Comparison of ENCODE assay signal across 26 cellular contexts in the genomic region with DNA sequence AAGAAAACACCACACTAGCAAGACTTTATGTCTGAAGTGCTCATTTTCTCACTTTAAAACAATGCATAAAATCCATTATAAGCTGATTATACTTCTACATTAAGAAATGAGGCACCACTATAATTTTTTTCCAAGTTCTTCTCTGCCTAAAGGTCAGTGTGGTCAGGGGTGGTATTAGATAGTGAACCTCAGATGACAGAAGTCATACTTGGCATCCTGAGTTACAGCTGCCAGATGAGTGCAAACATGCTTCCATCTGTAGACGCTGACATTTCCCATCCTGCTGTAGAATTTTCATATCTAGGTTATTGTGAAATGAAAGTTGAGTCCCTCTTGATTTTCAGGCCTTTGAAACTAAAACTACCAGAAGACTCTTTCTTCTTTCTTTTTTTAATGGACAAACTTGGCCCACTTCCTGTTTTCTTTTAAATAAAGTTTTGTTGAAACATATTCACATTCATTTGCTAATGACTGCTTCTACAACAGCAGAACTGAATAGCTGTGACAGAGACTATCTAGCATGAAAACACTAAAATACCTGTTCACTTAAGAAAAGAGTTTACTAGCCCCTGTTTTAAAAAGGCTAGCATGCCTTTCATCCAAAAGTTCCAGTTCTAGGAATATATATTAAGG.
"Had no signal": no experiment of that assay in that cellular context is flagged by ENCODE, and none has a peak within 500 bp of the region (broad histone marks: within the 10 kb centered on the region; RNA-seq: fewer than 3 reads in every experiment).

No MANE protein-coding gene starts in this region.

- DNase-seq: activated CD4-positive, alpha-beta T cell treated with anti-CD3 and anti-CD28 coated beads for 4 hours; activated CD8-positive, alpha-beta memory T cell treated with anti-CD3 and anti-CD28 coated beads, Interleukin-2, amount 50 U/mL, for 4 hours; activated CD8-positive, alpha-beta T cell treated with anti-CD3 and anti-CD28 coated beads for 36 hours; activated naive CD4-positive, alpha-beta T cell treated with anti-CD3 and anti-CD28 coated beads, Interleukin-2, amount 50 U/mL, for 16 hours; activated naive CD8-positive, alpha-beta T cell treated with anti-CD3 and anti-CD28 coated beads, Interleukin-2, amount 10 ng/mL, durations not matched to agents 7 days and 5 days; activated T-cell treated with anti-CD3 and anti-CD28 coated beads, Interleukin-2, amount 50 U/mL, for 72 hours; adrenal gland; aorta; caudate nucleus; KG1; NCI-H1092; NCI-H1417 treated with DMSO at 0.1 percent for 48 hours; NCI-H1694; NCI-H2029; NCI-H2107; NCI-H2171 treated with DMSO at 0.1 percent for 48 hours; NCI-H226; NCI-H526; NCI-H774; NK-92 treated with Interleukin-12 subunit alpha and Interleukin-12 subunit beta, amount 100 ng/mL, for 24 hours; PC-9; SHP77 treated with DMSO at 0.1 percent for 48 hours; T-helper 17 cell; T-helper 9 cell had no signal

- H2AFZ ChIP-seq: PC-9 had no signal

- H3K27me3 ChIP-seq: adrenal gland, breast epithelium had no signal

- H3K27ac Mint-ChIP-seq: activated CD8-positive, alpha-beta T cell treated with anti-CD3 and anti-CD28 coated beads for 36 hours; activated naive CD8-positive, alpha-beta T cell treated with anti-CD3 and anti-CD28 coated beads, Interleukin-2, amount 10 ng/mL, durations not matched to agents 7 days and 5 days; activated T-cell treated with anti-CD3 and anti-CD28 coated beads, Interleukin-2, amount 50 U/mL, for 72 hours; T-helper 17 cell had no signal

- H3K27ac ChIP-seq: adrenal gland, breast epithelium, PC-9 had no signal

- H3K4me2 ChIP-seq: PC-9 had no signal

- H3K36me3 Mint-ChIP-seq: activated naive CD8-positive, alpha-beta T cell treated with anti-CD3 and anti-CD28 coated beads, Interleukin-2, amount 10 ng/mL, durations not matched to agents 7 days and 5 days had no signal

- H3K4me3 Mint-ChIP-seq: activated CD8-positive, alpha-beta T cell treated with anti-CD3 and anti-CD28 coated beads for 36 hours; activated naive CD8-positive, alpha-beta T cell treated with anti-CD3 and anti-CD28 coated beads, Interleukin-2, amount 10 ng/mL, durations not matched to agents 7 days and 5 days; activated T-cell treated with anti-CD3 and anti-CD28 coated beads, Interleukin-2, amount 50 U/mL, for 72 hours; T-helper 17 cell had no signal

- H3K9me3 ChIP-seq: adrenal gland, breast epithelium had no signal

- H3K4me3 ChIP-seq: adrenal gland, breast epithelium, PC-9 had no signal

- H3K36me3 ChIP-seq: adrenal gland, breast epithelium had no signal

- H3K4me1 Mint-ChIP-seq: activated naive CD8-positive, alpha-beta T cell treated with anti-CD3 and anti-CD28 coated beads, Interleukin-2, amount 10 ng/mL, durations not matched to agents 7 days and 5 days; T-helper 17 cell had no signal

- H3K27me3 Mint-ChIP-seq: activated CD8-positive, alpha-beta T cell treated with anti-CD3 and anti-CD28 coated beads for 36 hours; activated naive CD8-positive, alpha-beta T cell treated with anti-CD3 and anti-CD28 coated beads, Interleukin-2, amount 10 ng/mL, durations not matched to agents 7 days and 5 days; T-helper 17 cell had no signal

- H3K4me1 ChIP-seq: adrenal gland, breast epithelium had no signal

- ATAC-seq: activated CD4-positive, CD25-positive, alpha-beta regulatory T cell treated with anti-CD3 and anti-CD28 coated beads, Interleukin-2, amount 50 U/mL, for 24 hours; activated CD8-positive, alpha-beta T cell treated with anti-CD3 and anti-CD28 coated beads for 36 hours; activated T-cell treated with anti-CD3 and anti-CD28 coated beads, Interleukin-2, amount 50 U/mL, for 72 hours; T-helper 17 cell had no signal
